In genomic region chr10:62045765-62046521, GRCh38 we compare ENCODE assay signal across 8 cellular contexts.
DNase-seq lines count a peak whose midpoint lies in the region; TF ChIP-seq lines count a peak whose summit lies in the region.

No MANE protein-coding gene starts in this region.

- H3K9me3 Mint-ChIP-seq in CD14-positive monocyte: peaks cover 0 to 2% (median 0%) of the 10 kb centered on the region in 7 donors

- no peak for DNase-seq in CD14-positive monocyte (ENCODE audit: low spot score)
- DNase-seq in LHCN-M2 (ENCODE audit: low read depth): peak; percentile 80
- peak; percentile 42 for DNase-seq in amniotic stem cell (lab: John Stamatoyannopoulos, UW)
- peak; percentile 74 for DNase-seq in left kidney (ENCODE audit: low read depth, low spot score)
- DNase-seq in NK-92 treated with Interleukin-12 subunit alpha and Interleukin-12 subunit beta, amount 100 ng/mL, for 24 hours (lab: John Stamatoyannopoulos, UW): no peak
- no peak for DNase-seq in pons (ENCODE audit: low spot score)
- DNase-seq in GDM1 (lab: John Stamatoyannopoulos, UW): no peak

- H3K27ac Mint-ChIP-seq in CD14-positive monocyte: peak overlapping the region; percentile 89 to 98 (median 94)

- peak overlapping the region; percentile 50 for H3K27ac ChIP-seq in temporal lobe (ENCODE audit: low read depth, low read length)

- H3K4me1 Mint-ChIP-seq in CD14-positive monocyte: peaks cover 71% of the 10 kb centered on the region

- peak overlapping the region; percentile 72 to 87 for H3K4me3 Mint-ChIP-seq in CD14-positive monocyte

- intact Hi-C loops in CD14-positive monocyte (cut with micrococcal nuclease): loop anchor here (5.0 to 10.0 kb wide), 4 partner anchors 59 to 199 kb away; partner anchors contain the start of gene ARID5B (in 1 of the 2)

- peaks cover 0 to under 1% of the 10 kb centered on the region in 2 donors for H3K36me3 Mint-ChIP-seq in CD14-positive monocyte

- peaks cover 0 to 2% (median 2%) of the 10 kb centered on the region in 3 donors for H3K27me3 Mint-ChIP-seq in CD14-positive monocyte (ENCODE audit: low read depth in 3 of 3)

- no peak for TF ChIP-seq CTCF in CD14-positive monocyte (IDR thresholded peaks at IDR 0.05)

Comparison
In these comparisons a context has a peak if more than half of its experiments do, and no peak if none do; other contexts are left out.
1. DNase-seq: peak in LHCN-M2 (single experiment), amniotic stem cell (single experiment) and left kidney (single experiment); none in CD14-positive monocyte (single experiment), NK-92 treated with Interleukin-12 subunit alpha and Interleukin-12 subunit beta, amount 100 ng/mL, for 24 hours (single experiment), pons (single experiment) and GDM1 (single experiment).